In genomic region chr5:157859227-157859575, GRCh38 we compare ENCODE assay signal across 1 cellular context.
A peak's percentile ranks its signal among the peaks of the same experiment; 100 is the strongest.
TF ChIP-seq lines count a peak whose summit lies in the region.

No MANE protein-coding gene starts in this region.

TF ChIP-seq in K562, 482 proteins besides CTCF, POLR2A, EP300 and RAD21 (continued from another document):
- TF ChIP-seq ZBTB11 (CRISPR knock-in tag; IDR thresholded peaks at IDR 0.05) (no peak; a peak in 1 of 6 replicates), UBTF (IDR thresholded peaks at IDR 0.05; ENCODE audit: borderline replicate concordance in 1 of 2, low read depth in 2 of 2, low read length in 2 of 2) (no peak), TARDBP (IDR thresholded peaks at IDR 0.05) (no peak), ETV1 (tag; conservative IDR thresholded peaks at IDR 0.05; ENCODE audit: low read depth) (no peak), ZFX (CRISPR knock-in tag; IDR thresholded peaks at IDR 0.05) (no peak), ZBTB34 (CRISPR knock-in tag; IDR thresholded peaks at IDR 0.05) (no peak), NRF1 (conservative IDR thresholded peaks at IDR 0.05 in 1 of 2, IDR thresholded peaks at IDR 0.05 in 1 of 2) (peak; percentile 35 to 46; a peak in 2 of 4 replicates), NR2C2 (CRISPR knock-in tag; IDR thresholded peaks at IDR 0.05) (no peak), NR2C2 (tag; IDR thresholded peaks at IDR 0.05) (0 out of 2 replicates have a peak, but pooled peaks have one; percentile 10), ZNF24 (IDR thresholded peaks at IDR 0.05) (no peak), ATF1 (CRISPR knock-in tag; IDR thresholded peaks at IDR 0.05) (no peak), ATF1 (tag; IDR thresholded peaks at IDR 0.05) (peak; percentile 64), ZNF76 (CRISPR knock-in tag; IDR thresholded peaks at IDR 0.05; ENCODE audit: borderline replicate concordance) (0 out of 2 replicates have a peak, but pooled peaks have one; percentile 31), ZNF639 (CRISPR knock-in tag; conservative IDR thresholded peaks at IDR 0.05 in 1 of 2, IDR thresholded peaks at IDR 0.05 in 1 of 2) (peak in 1 of 2 experiments; percentile 18; a peak in 1 of 4 replicates), ZBTB17 (CRISPR knock-in tag; IDR thresholded peaks at IDR 0.05) (no peak)
TF ChIP-seq in K562: peak in this region for 7.
